ENCODE assay signal across 2 cellular contexts in genomic region chr11:86834376-86834775, GRCh38. TPM values are rescaled to one million over a fixed set of nuclear protein-coding genes. Genes with fewer than 3 reads are reported as not detected.
"Had no signal": no experiment of that assay in that cellular context is flagged by ENCODE, and none has a peak within 500 bp of the region (broad histone marks: within the 10 kb centered on the region; RNA-seq: fewer than 3 reads in every experiment).

No MANE protein-coding gene starts in this region.

RNA-seq across cellular contexts. Expression of gene PRSS23, which starts 34.0 kb away (rescaled TPM):
- total RNA-seq: activated B cell treated with CpG ODN at 0.5 μM for 24 hours, T-helper 17 cell had no signal
